Comparison of ENCODE assay signal across 2 cellular contexts in genomic region chr15:88852476-88852875, GRCh38.
TF ChIP-seq lines count a peak whose summit lies in the region.

No MANE protein-coding gene starts in this region.

TF ChIP-seq in HEK293, 187 proteins besides CTCF, POLR2A, EP300 and RAD21:
- TF ChIP-seq YY1 (tag by site-specific recombination; IDR thresholded peaks at IDR 0.05) (no peak), ZNF239 (tag by site-specific recombination; IDR thresholded peaks at IDR 0.05) (peak; percentile 94)

TF ChIP-seq in K562, 482 proteins besides CTCF, POLR2A, EP300 and RAD21:
- TF ChIP-seq ZNF239 (CRISPR knock-in tag; IDR thresholded peaks at IDR 0.05) (peak; percentile 96), RAD51 (IDR thresholded peaks at IDR 0.05; ENCODE audit: borderline replicate concordance, low read depth) (no peak), TAL1 (IDR thresholded peaks at IDR 0.05) (no peak), TCF7L2 (IDR thresholded peaks at IDR 0.05; ENCODE audit: low read depth, low read length) (no peak), TFE3 (CRISPR knock-in tag; IDR thresholded peaks at IDR 0.05) (no peak), RBM25 (IDR thresholded peaks at IDR 0.05; ENCODE audit: low read depth, low read length, severe bottlenecking) (peak; percentile 73)
- TF ChIP-seq, protein P1, sequence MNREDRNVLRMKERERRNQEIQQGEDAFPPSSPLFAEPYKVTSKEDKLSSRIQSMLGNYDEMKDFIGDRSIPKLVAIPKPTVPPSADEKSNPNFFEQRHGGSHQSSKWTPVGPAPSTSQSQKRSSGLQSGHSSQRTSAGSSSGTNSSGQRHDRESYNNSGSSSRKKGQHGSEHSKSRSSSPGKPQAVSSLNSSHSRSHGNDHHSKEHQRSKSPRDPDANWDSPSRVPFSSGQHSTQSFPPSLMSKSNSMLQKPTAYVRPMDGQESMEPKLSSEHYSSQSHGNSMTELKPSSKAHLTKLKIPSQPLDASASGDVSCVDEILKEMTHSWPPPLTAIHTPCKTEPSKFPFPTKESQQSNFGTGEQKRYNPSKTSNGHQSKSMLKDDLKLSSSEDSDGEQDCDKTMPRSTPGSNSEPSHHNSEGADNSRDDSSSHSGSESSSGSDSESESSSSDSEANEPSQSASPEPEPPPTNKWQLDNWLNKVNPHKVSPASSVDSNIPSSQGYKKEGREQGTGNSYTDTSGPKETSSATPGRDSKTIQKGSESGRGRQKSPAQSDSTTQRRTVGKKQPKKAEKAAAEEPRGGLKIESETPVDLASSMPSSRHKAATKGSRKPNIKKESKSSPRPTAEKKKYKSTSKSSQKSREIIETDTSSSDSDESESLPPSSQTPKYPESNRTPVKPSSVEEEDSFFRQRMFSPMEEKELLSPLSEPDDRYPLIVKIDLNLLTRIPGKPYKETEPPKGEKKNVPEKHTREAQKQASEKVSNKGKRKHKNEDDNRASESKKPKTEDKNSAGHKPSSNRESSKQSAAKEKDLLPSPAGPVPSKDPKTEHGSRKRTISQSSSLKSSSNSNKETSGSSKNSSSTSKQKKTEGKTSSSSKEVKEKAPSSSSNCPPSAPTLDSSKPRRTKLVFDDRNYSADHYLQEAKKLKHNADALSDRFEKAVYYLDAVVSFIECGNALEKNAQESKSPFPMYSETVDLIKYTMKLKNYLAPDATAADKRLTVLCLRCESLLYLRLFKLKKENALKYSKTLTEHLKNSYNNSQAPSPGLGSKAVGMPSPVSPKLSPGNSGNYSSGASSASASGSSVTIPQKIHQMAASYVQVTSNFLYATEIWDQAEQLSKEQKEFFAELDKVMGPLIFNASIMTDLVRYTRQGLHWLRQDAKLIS (CRISPR knock-in tag; IDR thresholded peaks at IDR 0.05): no peak
TF ChIP-seq in K562: peak in this region for 2.
